18 cellular contexts compared by ENCODE assay signal in genomic region chr2:204533629-204534370, GRCh38. TPM values are rescaled to one million over a fixed set of nuclear protein-coding genes. Genes with fewer than 3 reads are reported as not detected.
DNase-seq lines count a peak whose midpoint lies in the region; ATAC-seq and TF ChIP-seq lines count a peak whose summit lies in the region.
"Had no signal": no experiment of that assay in that cellular context is flagged by ENCODE, and none has a peak within 500 bp of the region (broad histone marks: within the 10 kb centered on the region; RNA-seq: fewer than 3 reads in every experiment).

No MANE protein-coding gene starts in this region.

- ATAC-seq in RWPE2 (ENCODE audit: low read depth) = peak; percentile 76
- ATAC-seq in HG02840 (IDR thresholded peaks at IDR 0.05; ENCODE audit: low FRiP score, unreplicated experiment) = no peak
- ATAC-seq: GM12878, SK-N-SH treated with all-trans-retinoic acid at 6 μM for 48 hours had no signal

- H3K4me3 Mint-ChIP-seq in CD4-positive, alpha-beta memory T cell = no peak overlapping the region
- H3K4me3 Mint-ChIP-seq: activated B cell treated with CpG ODN at 0.5 μM for 24 hours, IgD-negative memory B cell had no signal

- no peaks in the 10 kb centered on the region for H3K4me1 Mint-ChIP-seq in CD4-positive, alpha-beta memory T cell
- H3K4me1 Mint-ChIP-seq: activated B cell treated with CpG ODN at 0.5 μM for 24 hours, IgD-negative memory B cell had no signal

- no peaks in the 10 kb centered on the region for H3K36me3 ChIP-seq in RWPE2 (ENCODE audit: low read depth)
- no peaks in the 10 kb centered on the region for H3K36me3 ChIP-seq in CD4-positive, alpha-beta memory T cell (ENCODE audit: insufficient read depth, low read length)
- H3K36me3 ChIP-seq: esophagus muscularis mucosa, thyroid gland had no signal

- H3K36me3 Mint-ChIP-seq in CD4-positive, alpha-beta memory T cell = no peaks in the 10 kb centered on the region
- H3K36me3 Mint-ChIP-seq: IgD-negative memory B cell had no signal

- CTCF ChIA-PET in CD4-positive, alpha-beta memory T cell (lab: Charles Lee; ENCODE audit: partially characterized antibody) = no interaction called here

- intact Hi-C loops in CD4-positive, alpha-beta memory T cell (cut with micrococcal nuclease) = no loop called here

- no peak for TF ChIP-seq CTCF in 22Rv1 (IDR thresholded peaks at IDR 0.05)
- TF ChIP-seq CTCF in RWPE2 (IDR thresholded peaks at IDR 0.05; ENCODE audit: poor library complexity, severe bottlenecking) = no peak

- H3K27me3 Mint-ChIP-seq in CD4-positive, alpha-beta memory T cell = no peaks in the 10 kb centered on the region
- H3K27me3 Mint-ChIP-seq: activated B cell treated with CpG ODN at 0.5 μM for 24 hours, IgD-negative memory B cell had no signal

- DNase-seq in GM04504 (ENCODE audit: low read depth) (peak; percentile 26), RWPE2 (ENCODE audit: low spot score) (no peak), glomerular visceral epithelial cell (ENCODE audit: extremely low spot score) (peak; percentile 27), NCI-H226 (no peak), NCI-H510A (lab: John Stamatoyannopoulos, UW) (no peak)
- no peak for DNase-seq in CD4-positive, alpha-beta memory T cell
- DNase-seq: ACHN; activated B cell treated with CpG ODN at 0.5 μM for 24 hours; NCI-H1436 treated with DMSO at 0.1 percent for 48 hours; posterior cingulate gyrus; stimulated activated CD8-positive, alpha-beta memory T cell treated with anti-CD3 and anti-CD28 coated beads, Interleukin-4, amount 100 ng/mL, for 48 hours; thyroid gland had no signal

- no peaks in the 10 kb centered on the region for H3K4me1 ChIP-seq in RWPE2 (ENCODE audit: insufficient read depth, poor library complexity, severe bottlenecking)
- no peaks in the 10 kb centered on the region for H3K4me1 ChIP-seq in CD4-positive, alpha-beta memory T cell (ENCODE audit: insufficient read depth, low read length)
- H3K4me1 ChIP-seq: thyroid gland had no signal

- H3K9me3 ChIP-seq in RWPE2 (ENCODE audit: severe bottlenecking) = no peaks in the 10 kb centered on the region
- no peaks in the 10 kb centered on the region for H3K9me3 ChIP-seq in CD4-positive, alpha-beta memory T cell (ENCODE audit: control insufficient read depth in 1 of 2, low read length in 2 of 2)
- H3K9me3 ChIP-seq: esophagus muscularis mucosa, thyroid gland had no signal

- no peak overlapping the region for H3K27ac Mint-ChIP-seq in CD4-positive, alpha-beta memory T cell
- H3K27ac Mint-ChIP-seq: activated B cell treated with CpG ODN at 0.5 μM for 24 hours, IgD-negative memory B cell had no signal

- H3K27ac ChIP-seq in 22Rv1 (peak overlapping the region; percentile 53), RWPE2 (ENCODE audit: poor library complexity, severe bottlenecking) (no peak overlapping the region)
- no peak overlapping the region for H3K27ac ChIP-seq in CD4-positive, alpha-beta memory T cell (ENCODE audit: low read depth, low read length)
- H3K27ac ChIP-seq: esophagus muscularis mucosa, thyroid gland had no signal

- no peaks in the 10 kb centered on the region for H3K9me3 Mint-ChIP-seq in CD4-positive, alpha-beta memory T cell
- H3K9me3 Mint-ChIP-seq: activated B cell treated with CpG ODN at 0.5 μM for 24 hours, IgD-negative memory B cell had no signal

- POLR2A ChIA-PET in CD4-positive, alpha-beta memory T cell (lab: Charles Lee; ENCODE audit: partially characterized antibody) = no interaction called here

- H3K27me3 ChIP-seq in RWPE2 (ENCODE audit: insufficient read depth, poor library complexity, severe bottlenecking) = no peaks in the 10 kb centered on the region
- no peaks in the 10 kb centered on the region for H3K27me3 ChIP-seq in CD4-positive, alpha-beta memory T cell (ENCODE audit: insufficient read depth, low read length)
- H3K27me3 ChIP-seq: esophagus muscularis mucosa, thyroid gland had no signal

- H3K4me3 ChIP-seq in RWPE2 (ENCODE audit: severe bottlenecking) = no peak overlapping the region
- no peak overlapping the region for H3K4me3 ChIP-seq in CD4-positive, alpha-beta memory T cell (ENCODE audit: low read length in 2 of 2)
- H3K4me3 ChIP-seq: esophagus muscularis mucosa, GM12878, thyroid gland had no signal

RNA-seq across cellular contexts. Expression of gene PARD3B, which starts 11.5 kb away (rescaled TPM):
- total RNA-seq in CD4-positive, alpha-beta memory T cell = 1 to 10 TPM; 1.2 to 1.3 TPM
- polyA plus RNA-seq in CD4-positive, alpha-beta memory T cell = under 1 TPM in 1 of 2 donors, not detected in 1; 0.44 TPM
- total RNA-seq: activated B cell treated with CpG ODN at 0.5 μM for 24 hours had no signal

Comparison
In these comparisons a context has a peak if more than half of its experiments do, and no peak if none do; other contexts are left out.
1. DNase-seq: peak in GM04504 (single experiment) and glomerular visceral epithelial cell (single experiment); none in RWPE2 (single experiment), NCI-H226 (single experiment), NCI-H510A (single experiment) and CD4-positive, alpha-beta memory T cell (0 of 5).